12 cellular contexts compared by ENCODE assay signal in genomic region chr15:41690636-41691035, GRCh38. TPM values are rescaled to one million over a fixed set of nuclear protein-coding genes. Genes with fewer than 3 reads are reported as not detected.
A peak's percentile ranks its signal among the peaks of the same experiment; 100 is the strongest.
DNase-seq lines count a peak whose midpoint lies in the region; ATAC-seq and TF ChIP-seq lines count a peak whose summit lies in the region.
"Had no signal": no experiment of that assay in that cellular context is flagged by ENCODE, and none has a peak within 500 bp of the region (broad histone marks: within the 10 kb centered on the region; RNA-seq: fewer than 3 reads in every experiment).

No MANE protein-coding gene starts in this region.

- no peak for TF ChIP-seq RAD21 in IMR-90 (IDR thresholded peaks at IDR 0.05; ENCODE audit: low read length)

- no peak overlapping the region for H3K4me3 Mint-ChIP-seq in activated CD4-positive, alpha-beta T cell treated with anti-CD3 and anti-CD28 coated beads, Interleukin-2, amount 10 ng/mL, durations not matched to agents 7 days and 5 days
- peak overlapping the region; percentile 27 for H3K4me3 Mint-ChIP-seq in activated naive CD8-positive, alpha-beta T cell
- peak overlapping the region; percentile 9 for H3K4me3 Mint-ChIP-seq in natural killer cell treated with Interleukin-12 subunit alpha and Interleukin-12 subunit beta and Interleukin-15 and Interleukin-18, amount 100 ng/mL, for 72 hours
- H3K4me3 Mint-ChIP-seq: GM23338 had no signal

- no peaks in the 10 kb centered on the region for H3K9me3 Mint-ChIP-seq in activated CD4-positive, alpha-beta T cell treated with anti-CD3 and anti-CD28 coated beads, Interleukin-2, amount 10 ng/mL, durations not matched to agents 7 days and 5 days
- no peaks in the 10 kb centered on the region for H3K9me3 Mint-ChIP-seq in activated naive CD8-positive, alpha-beta T cell (ENCODE audit: low read depth)
- H3K9me3 Mint-ChIP-seq in natural killer cell treated with Interleukin-12 subunit alpha and Interleukin-12 subunit beta and Interleukin-15 and Interleukin-18, amount 100 ng/mL, for 72 hours, result no peaks in the 10 kb centered on the region
- H3K9me3 Mint-ChIP-seq: GM23338 had no signal

- H2AK5ac ChIP-seq in IMR-90 (ENCODE audit: low read depth, low read length), result 0 out of 2 replicates have a peak overlapping the region, but pooled peaks have one; percentile 43

- no peak for TF ChIP-seq CTCF in IMR-90 (conservative IDR thresholded peaks at IDR 0.05; ENCODE audit: low read depth, low read length)

- intact Hi-C loops in IMR-90 (cut with micrococcal nuclease), result no loop called here
- intact Hi-C loops in posterior cingulate gyrus (cut with DNase I), result no loop called here

- no peak for ATAC-seq in IMR-90 (ENCODE audit: low read depth)
- ATAC-seq in natural killer cell treated with Interleukin-12 subunit alpha and Interleukin-12 subunit beta and Interleukin-15 and Interleukin-18, amount 100 ng/mL, for 72 hours, result peak; percentile 73 to 75
- ATAC-seq in GM18517 (IDR thresholded peaks at IDR 0.05; ENCODE audit: unreplicated experiment), result no peak
- ATAC-seq: GM23338 had no signal

- no peaks in the 10 kb centered on the region for H3K27me3 Mint-ChIP-seq in activated CD4-positive, alpha-beta T cell treated with anti-CD3 and anti-CD28 coated beads, Interleukin-2, amount 10 ng/mL, durations not matched to agents 7 days and 5 days
- no peaks in the 10 kb centered on the region for H3K27me3 Mint-ChIP-seq in activated naive CD8-positive, alpha-beta T cell
- H3K27me3 Mint-ChIP-seq in natural killer cell treated with Interleukin-12 subunit alpha and Interleukin-12 subunit beta and Interleukin-15 and Interleukin-18, amount 100 ng/mL, for 72 hours, result no peaks in the 10 kb centered on the region

- no peak overlapping the region for H4K5ac ChIP-seq in IMR-90 (ENCODE audit: low read depth, low read length)

- H3K56ac ChIP-seq in IMR-90 (ENCODE audit: extremely low read depth, insufficient read depth, low read length), result no peak overlapping the region

- H3K27ac Mint-ChIP-seq in activated CD4-positive, alpha-beta T cell treated with anti-CD3 and anti-CD28 coated beads, Interleukin-2, amount 10 ng/mL, durations not matched to agents 7 days and 5 days, result peak overlapping the region; percentile 28
- peak overlapping the region; percentile 50 for H3K27ac Mint-ChIP-seq in activated naive CD8-positive, alpha-beta T cell
- H3K27ac Mint-ChIP-seq in natural killer cell treated with Interleukin-12 subunit alpha and Interleukin-12 subunit beta and Interleukin-15 and Interleukin-18, amount 100 ng/mL, for 72 hours, result no peak overlapping the region
- H3K27ac Mint-ChIP-seq: GM23338 had no signal

- no peaks in the 10 kb centered on the region for H3K9me3 ChIP-seq in IMR-90 (ENCODE audit: control insufficient read depth, insufficient read depth, low read length)

- no peak overlapping the region for H4K91ac ChIP-seq in IMR-90 (ENCODE audit: insufficient read depth, low read depth, low read length)

- no peak overlapping the region for H2AFZ ChIP-seq in IMR-90 (replicated peaks; ENCODE audit: low read length, poor library complexity)
- H2AFZ ChIP-seq: GM23338 had no signal

- CTCF ChIA-PET in activated CD4-positive, alpha-beta T cell treated with anti-CD3 and anti-CD28 coated beads, Interleukin-2, amount 10 ng/mL, durations not matched to agents 7 days and 5 days (lab: Charles Lee), result interaction anchor here (1.3 kb wide), 1 partner anchor 97 kb away, joined by 3 read pairs; no protein-coding TSS in a partner anchor
- CTCF ChIA-PET in IMR-90 (lab: Yijun Ruan, JAX), result interaction anchor here (0.5 kb wide), 1 partner anchor 893 kb away, joined by 3 read pairs; no protein-coding TSS in a partner anchor

- peaks cover 6% of the 10 kb centered on the region for H3K9me1 ChIP-seq in IMR-90 (ENCODE audit: insufficient read depth, low read length)

- H3K4me2 ChIP-seq in IMR-90 (ENCODE audit: low read depth, low read length), result no peak overlapping the region
- H3K4me2 ChIP-seq: GM23338, KMS-11 had no signal

- no CpG with 5 or more reads among the region's 1 CpG for WGBS in IMR-90 (ENCODE audit: extremely low coverage in 2 of 2, insufficient read length in 1 of 2), 2 experiments

- H2BK5ac ChIP-seq in IMR-90 (ENCODE audit: low read depth, low read length, poor library complexity, severe bottlenecking), result no peak overlapping the region

- H3K79me1 ChIP-seq in IMR-90 (ENCODE audit: low read depth in 1 of 2, low read length in 2 of 2), result peaks cover 20 to 54% of the 10 kb centered on the region in 2 experiments

- H3K9ac ChIP-seq in IMR-90 (ENCODE audit: low read depth, low read length), result no peak overlapping the region
- H3K9ac ChIP-seq: KMS-11 had no signal

- no peaks in the 10 kb centered on the region for H3K36me3 ChIP-seq in IMR-90 (ENCODE audit: control insufficient read depth, insufficient read depth, low read length)

- no peak overlapping the region for H2BK120ac ChIP-seq in IMR-90 (ENCODE audit: low read depth, low read length)

- no peak overlapping the region for H3K4ac ChIP-seq in IMR-90 (ENCODE audit: low read depth, low read length)

- H3K27ac ChIP-seq in IMR-90 (ENCODE audit: insufficient read depth, low read length), result no peak overlapping the region
- H3K27ac ChIP-seq: KMS-11 had no signal

- H3K27me3 ChIP-seq in IMR-90 (ENCODE audit: control insufficient read depth, insufficient read depth, low read length), result no peaks in the 10 kb centered on the region

- peaks cover 5% of the 10 kb centered on the region for H3K4me1 ChIP-seq in IMR-90 (ENCODE audit: control insufficient read depth, insufficient read depth, low read length)

- H3K4me1 Mint-ChIP-seq in activated CD4-positive, alpha-beta T cell treated with anti-CD3 and anti-CD28 coated beads, Interleukin-2, amount 10 ng/mL, durations not matched to agents 7 days and 5 days, result peaks cover 38% of the 10 kb centered on the region
- peaks cover 76% of the 10 kb centered on the region for H3K4me1 Mint-ChIP-seq in activated naive CD8-positive, alpha-beta T cell (ENCODE audit: low read depth)
- peaks cover 35 to 47% of the 10 kb centered on the region in 2 donors for H3K4me1 Mint-ChIP-seq in natural killer cell treated with Interleukin-12 subunit alpha and Interleukin-12 subunit beta and Interleukin-15 and Interleukin-18, amount 100 ng/mL, for 72 hours (ENCODE audit: low read depth in 2 of 2)

- dilution Hi-C loops in IMR-90 (cut with HindIII; ENCODE audit: low sequenced_read_pairs, unreplicated experiment), result no loop called here

- H4K20me1 ChIP-seq in IMR-90 (ENCODE audit: insufficient read depth, low read length), result peaks cover 37% of the 10 kb centered on the region

- H2BK20ac ChIP-seq in IMR-90 (ENCODE audit: low read depth, low read length), result no peak overlapping the region

- H2BK15ac ChIP-seq in IMR-90 (ENCODE audit: low read depth, low read length), result no peak overlapping the region

- POLR2A ChIA-PET in activated CD4-positive, alpha-beta T cell treated with anti-CD3 and anti-CD28 coated beads, Interleukin-2, amount 10 ng/mL, durations not matched to agents 7 days and 5 days (lab: Charles Lee), result no interaction called here
- POLR2A ChIA-PET in IMR-90 (lab: Charles Lee; ENCODE audit: unreplicated experiment), result no interaction called here

- in situ Hi-C loops in IMR-90 (cut with MboI; ENCODE audit: low sequenced_read_pairs), result no loop called here

- DNase-seq in activated CD4-positive, alpha-beta T cell treated with anti-CD3 and anti-CD28 coated beads, Interleukin-2, amount 10 ng/mL, durations not matched to agents 7 days and 5 days, result no peak
- DNase-seq in activated CD4-positive, alpha-beta T cell treated with anti-CD3 and anti-CD28 coated beads, Interleukin-2, amount 50 U/mL, for 48 hours, result no peak
- DNase-seq in IMR-90 (no peak), posterior cingulate gyrus (no peak), epidermal melanocyte (ENCODE audit: insufficient read length, low spot score) (no peak)
- DNase-seq in natural killer cell treated with Interleukin-12 subunit alpha and Interleukin-12 subunit beta and Interleukin-15 and Interleukin-18, amount 100 ng/mL, for 72 hours (ENCODE audit: low spot score), result no peak
- DNase-seq: anterior cingulate cortex, SW 1271 had no signal

- TF ChIP-seq POLR2A in IMR-90 (IDR thresholded peaks at IDR 0.05; ENCODE audit: low read depth, low read length), result no peak

- no peak overlapping the region for H3K14ac ChIP-seq in IMR-90 (replicated peaks; ENCODE audit: low read depth, low read length)

- no peak overlapping the region for H4K8ac ChIP-seq in IMR-90 (ENCODE audit: low read depth in 2 of 2, low read length in 2 of 2)

- peaks cover 9% of the 10 kb centered on the region for H3K36me3 Mint-ChIP-seq in activated CD4-positive, alpha-beta T cell treated with anti-CD3 and anti-CD28 coated beads, Interleukin-2, amount 10 ng/mL, durations not matched to agents 7 days and 5 days (ENCODE audit: low read depth)
- no peaks in the 10 kb centered on the region for H3K36me3 Mint-ChIP-seq in activated naive CD8-positive, alpha-beta T cell
- H3K36me3 Mint-ChIP-seq in natural killer cell treated with Interleukin-12 subunit alpha and Interleukin-12 subunit beta and Interleukin-15 and Interleukin-18, amount 100 ng/mL, for 72 hours, result no peaks in the 10 kb centered on the region

- H3K4me3 ChIP-seq in IMR-90 (ENCODE audit: insufficient read depth, low read depth, low read length), result no peak overlapping the region
- H3K4me3 ChIP-seq: GM23338 had no signal

- no peak overlapping the region for H3K18ac ChIP-seq in IMR-90 (ENCODE audit: low read depth, low read length)

- H3K23ac ChIP-seq in IMR-90 (ENCODE audit: low read depth, low read length), result no peak overlapping the region

- no TSS peak for BruUV-seq in IMR-90 (replicated peaks; lab: Mats Ljungman, UMichigan)

- H2AK9ac ChIP-seq in IMR-90 (replicated peaks; ENCODE audit: low read depth, low read length, poor library complexity), result no peak overlapping the region

TF ChIP-seq in IMR-90, 13 proteins besides CTCF, POLR2A, EP300 and RAD21 (continues in another document):
- TF ChIP-seq ELK1 (IDR thresholded peaks at IDR 0.05; ENCODE audit: borderline replicate concordance, low read depth, low read length) (no peak), NFE2L2 (IDR thresholded peaks at IDR 0.05; ENCODE audit: low read depth, low read length) (no peak)

RNA-seq across cellular contexts. Expression of gene MGA, which starts 30.4 kb away (rescaled TPM):
- total RNA-seq in activated CD4-positive, alpha-beta T cell treated with anti-CD3 and anti-CD28 coated beads, Interleukin-2, amount 10 ng/mL, durations not matched to agents 7 days and 5 days, result 10 to 100 TPM; 33.0 to 35.2 TPM
- 38.0 and 48.3 TPM in 2 replicates for total RNA-seq in IMR-90 (2012; rRNA removed)
- 3.0 and 3.2 TPM in 2 replicates for polyA plus RNA-seq in IMR-90 (2012; rRNA removed)
- polyA plus RNA-seq in IMR-90 (2012; cell fraction: cytosol; rRNA removed), result 0.75 and 1.0 TPM in 2 replicates
- 1.3 and 5.8 TPM in 2 replicates for polyA plus RNA-seq in IMR-90 (2012; cell fraction: nucleus; rRNA removed; ENCODE audit: low replicate concordance)
- 10 to 100 TPM; 42.6 to 54.8 TPM for total RNA-seq in natural killer cell treated with Interleukin-12 subunit alpha and Interleukin-12 subunit beta and Interleukin-15 and Interleukin-18, amount 100 ng/mL, for 72 hours

Comparison
In these comparisons a context has a peak if more than half of its experiments do, and no peak if none do; other contexts are left out.
1. H3K27ac Mint-ChIP-seq: peak in activated CD4-positive, alpha-beta T cell treated with anti-CD3 and anti-CD28 coated beads, Interleukin-2, amount 10 ng/mL, durations not matched to agents 7 days and 5 days (single experiment) and activated naive CD8-positive, alpha-beta T cell (single experiment); none in natural killer cell treated with Interleukin-12 subunit alpha and Interleukin-12 subunit beta and Interleukin-15 and Interleukin-18, amount 100 ng/mL, for 72 hours (0 of 2).
2. ATAC-seq: peak in natural killer cell treated with Interleukin-12 subunit alpha and Interleukin-12 subunit beta and Interleukin-15 and Interleukin-18, amount 100 ng/mL, for 72 hours (2 of 2); none in IMR-90 (single experiment) and GM18517 (single experiment).